In genomic region chr15:35810007-35810406, GRCh38 we compare ENCODE assay signal across 22 cellular contexts.
"Had no signal": no experiment of that assay in that cellular context is flagged by ENCODE, and none has a peak within 500 bp of the region (broad histone marks: within the 10 kb centered on the region; RNA-seq: fewer than 3 reads in every experiment).

No MANE protein-coding gene starts in this region.

- H3K9me3 Mint-ChIP-seq: naive thymus-derived CD8-positive, alpha-beta T cell; neural crest cell; stimulated activated naive CD8-positive, alpha-beta T cell treated with anti-CD3 and anti-CD28 coated beads, Interleukin-15, amount 100 ng/mL, for 72 hours had no signal

- H3K4me3 Mint-ChIP-seq: effector memory CD8-positive, alpha-beta T cell; naive thymus-derived CD8-positive, alpha-beta T cell; neural crest cell; stimulated activated naive CD8-positive, alpha-beta T cell treated with anti-CD3 and anti-CD28 coated beads, Interleukin-15, amount 100 ng/mL, for 72 hours had no signal

- H3K27ac ChIP-seq: esophagus squamous epithelium, neutrophil, pancreas, suprapubic skin had no signal

- H3K36me3 ChIP-seq: esophagus squamous epithelium, neutrophil, pancreas, suprapubic skin had no signal

- H3K4me3 ChIP-seq: esophagus squamous epithelium, pancreas, smooth muscle cell, suprapubic skin had no signal

- ATAC-seq: effector memory CD8-positive, alpha-beta T cell; left lobe of liver; naive thymus-derived CD8-positive, alpha-beta T cell; pancreas; sciatic nerve; stimulated activated naive CD8-positive, alpha-beta T cell treated with anti-CD3 and anti-CD28 coated beads, Interleukin-15, amount 100 ng/mL, for 72 hours had no signal

- H3K27ac Mint-ChIP-seq: effector memory CD8-positive, alpha-beta T cell; naive thymus-derived CD8-positive, alpha-beta T cell; progenitor cell of endocrine pancreas; stimulated activated naive CD8-positive, alpha-beta T cell treated with anti-CD3 and anti-CD28 coated beads, Interleukin-15, amount 100 ng/mL, for 72 hours had no signal

- H3K36me3 Mint-ChIP-seq: naive thymus-derived CD8-positive, alpha-beta T cell had no signal

- H3K27me3 ChIP-seq: esophagus squamous epithelium, neutrophil, pancreas, suprapubic skin had no signal

- DNase-seq: cerebellar nuclear complex; cortex of kidney; effector memory CD8-positive, alpha-beta T cell; erythroblast; esophagus squamous epithelium; mesendoderm; naive thymus-derived CD8-positive, alpha-beta T cell; stimulated activated CD4-positive, alpha-beta T cell treated with anti-CD3 and anti-CD28 coated beads, Interleukin-12 subunit alpha, Interleukin-12 subunit beta, amount 100 ng/mL, for 4 hours; stimulated activated CD4-positive, alpha-beta T cell treated with anti-CD3 and anti-CD28 coated beads, Interleukin-1b, Interleukin-23, amount 100 ng/mL, for 48 hours; stimulated activated CD4-positive, alpha-beta T cell treated with anti-CD3 and anti-CD28 coated beads, Interleukin-4, amount 100 ng/mL, for 1 hour; stimulated activated CD8-positive, alpha-beta memory T cell treated with anti-CD3 and anti-CD28 coated beads, Interleukin-4, amount 100 ng/mL, for 48 hours; stimulated activated naive CD4-positive, alpha-beta T cell; stimulated activated naive CD8-positive, alpha-beta T cell treated with anti-CD3 and anti-CD28 coated beads, Interleukin-15, amount 100 ng/mL, for 72 hours; trophoblast cell had no signal

- H3K9me3 ChIP-seq: esophagus squamous epithelium, neutrophil, pancreas, suprapubic skin had no signal

- H3K27me3 Mint-ChIP-seq: effector memory CD8-positive, alpha-beta T cell; progenitor cell of endocrine pancreas; stimulated activated naive CD8-positive, alpha-beta T cell treated with anti-CD3 and anti-CD28 coated beads, Interleukin-15, amount 100 ng/mL, for 72 hours had no signal

- H3K4me1 Mint-ChIP-seq: naive thymus-derived CD8-positive, alpha-beta T cell; neural crest cell; stimulated activated naive CD8-positive, alpha-beta T cell treated with anti-CD3 and anti-CD28 coated beads, Interleukin-15, amount 100 ng/mL, for 72 hours had no signal

- H3K4me1 ChIP-seq: esophagus squamous epithelium, pancreas, suprapubic skin had no signal
